ENCODE assay signal across 2 cellular contexts in the genomic region with DNA sequence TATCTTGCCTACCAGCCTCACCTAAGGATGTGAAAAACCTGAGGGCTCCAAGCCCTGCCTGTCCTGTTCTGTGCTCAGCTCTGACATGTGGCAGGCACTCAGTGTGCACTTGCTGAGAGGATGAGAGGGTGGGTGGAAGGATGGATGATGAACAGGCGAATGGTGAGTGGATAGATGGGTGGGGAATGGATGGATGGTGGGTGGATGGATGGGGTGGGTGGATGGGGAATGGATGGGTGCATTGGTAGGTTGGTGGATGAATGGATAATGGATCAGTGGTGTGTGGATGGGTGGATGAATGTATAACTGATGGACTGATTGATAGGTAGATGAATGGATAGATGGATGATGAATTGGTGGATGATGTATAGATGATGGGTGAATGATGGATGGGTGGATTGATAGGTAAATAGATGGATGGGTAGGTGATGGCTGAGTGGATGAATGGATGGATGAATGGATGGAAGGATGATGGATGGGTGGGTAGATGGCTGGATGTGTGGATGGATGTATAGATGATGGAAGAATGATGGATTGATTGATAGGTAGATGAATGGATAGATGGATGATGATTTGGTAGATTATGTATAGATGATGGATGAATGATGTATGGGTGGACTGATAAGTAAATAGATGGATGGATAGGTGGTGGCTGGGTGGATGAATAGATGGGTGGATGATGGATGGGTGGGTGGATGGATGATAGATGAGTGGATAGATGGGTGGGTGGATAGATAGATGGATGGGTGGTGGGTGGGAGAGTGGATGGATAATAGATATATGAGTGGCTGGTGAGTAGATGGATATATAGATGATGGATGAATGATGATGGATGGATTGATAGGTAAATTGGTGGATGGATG.
A peak's percentile ranks its signal among the peaks of the same experiment; 100 is the strongest.
TF ChIP-seq lines count a peak whose summit lies in the region.

No MANE protein-coding gene starts in this region.

TF ChIP-seq in HEK293, 187 proteins besides CTCF, POLR2A, EP300 and RAD21:
- TF ChIP-seq ZNF248 (tag by site-specific recombination; IDR thresholded peaks at IDR 0.05) (no peak), ZSCAN23 (tag by site-specific recombination; IDR thresholded peaks at IDR 0.05) (no peak), ZNF529 (tag by site-specific recombination; IDR thresholded peaks at IDR 0.05; ENCODE audit: insufficient replicate concordance) (no peak), ZNF155 (tag by site-specific recombination; IDR thresholded peaks at IDR 0.05) (no peak), ZNF23 (tag by site-specific recombination; IDR thresholded peaks at IDR 0.05; ENCODE audit: borderline replicate concordance) (no peak), ZNF366 (tag by site-specific recombination; conservative IDR thresholded peaks at IDR 0.05) (peak; percentile 84), ZNF843 (tag by site-specific recombination; IDR thresholded peaks at IDR 0.05) (no peak), ZNF791 (tag by site-specific recombination; IDR thresholded peaks at IDR 0.05) (no peak), ZNF221 (tag by site-specific recombination; IDR thresholded peaks at IDR 0.05; ENCODE audit: borderline replicate concordance) (no peak), ZFHX2 (tag by site-specific recombination; conservative IDR thresholded peaks at IDR 0.05) (peak; percentile 62), ZNF521 (tag by site-specific recombination; IDR thresholded peaks at IDR 0.05) (no peak), ZNF777 (tag by site-specific recombination; IDR thresholded peaks at IDR 0.05; ENCODE audit: borderline replicate concordance) (no peak), SP7 (tag by site-specific recombination; IDR thresholded peaks at IDR 0.05) (no peak), ZNF560 (tag by site-specific recombination; IDR thresholded peaks at IDR 0.05; ENCODE audit: borderline replicate concordance) (no peak), ZNF677 (tag by site-specific recombination; IDR thresholded peaks at IDR 0.05) (no peak), ZNF558 (tag by site-specific recombination; IDR thresholded peaks at IDR 0.05) (no peak), ZNF324 (tag by site-specific recombination; IDR thresholded peaks at IDR 0.05) (no peak), OSR2 (tag by site-specific recombination; IDR thresholded peaks at IDR 0.05) (no peak), ZBTB17 (tag by site-specific recombination; IDR thresholded peaks at IDR 0.05) (peak; percentile 96), EGR2 (tag by site-specific recombination; IDR thresholded peaks at IDR 0.05; ENCODE audit: low read depth) (peak; percentile 90)
- TF ChIP-seq, protein P1, sequence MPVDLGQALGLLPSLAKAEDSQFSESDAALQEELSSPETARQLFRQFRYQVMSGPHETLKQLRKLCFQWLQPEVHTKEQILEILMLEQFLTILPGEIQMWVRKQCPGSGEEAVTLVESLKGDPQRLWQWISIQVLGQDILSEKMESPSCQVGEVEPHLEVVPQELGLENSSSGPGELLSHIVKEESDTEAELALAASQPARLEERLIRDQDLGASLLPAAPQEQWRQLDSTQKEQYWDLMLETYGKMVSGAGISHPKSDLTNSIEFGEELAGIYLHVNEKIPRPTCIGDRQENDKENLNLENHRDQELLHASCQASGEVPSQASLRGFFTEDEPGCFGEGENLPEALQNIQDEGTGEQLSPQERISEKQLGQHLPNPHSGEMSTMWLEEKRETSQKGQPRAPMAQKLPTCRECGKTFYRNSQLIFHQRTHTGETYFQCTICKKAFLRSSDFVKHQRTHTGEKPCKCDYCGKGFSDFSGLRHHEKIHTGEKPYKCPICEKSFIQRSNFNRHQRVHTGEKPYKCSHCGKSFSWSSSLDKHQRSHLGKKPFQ (tag by site-specific recombination; IDR thresholded peaks at IDR 0.05): no peak

TF ChIP-seq in H1, 55 proteins besides CTCF, POLR2A, EP300 and RAD21:
- no peak for TF ChIP-seq RBBP5 (IDR thresholded peaks at IDR 0.05; ENCODE audit: borderline replicate concordance, low read depth, low read length)
- TF ChIP-seq, protein P2, sequence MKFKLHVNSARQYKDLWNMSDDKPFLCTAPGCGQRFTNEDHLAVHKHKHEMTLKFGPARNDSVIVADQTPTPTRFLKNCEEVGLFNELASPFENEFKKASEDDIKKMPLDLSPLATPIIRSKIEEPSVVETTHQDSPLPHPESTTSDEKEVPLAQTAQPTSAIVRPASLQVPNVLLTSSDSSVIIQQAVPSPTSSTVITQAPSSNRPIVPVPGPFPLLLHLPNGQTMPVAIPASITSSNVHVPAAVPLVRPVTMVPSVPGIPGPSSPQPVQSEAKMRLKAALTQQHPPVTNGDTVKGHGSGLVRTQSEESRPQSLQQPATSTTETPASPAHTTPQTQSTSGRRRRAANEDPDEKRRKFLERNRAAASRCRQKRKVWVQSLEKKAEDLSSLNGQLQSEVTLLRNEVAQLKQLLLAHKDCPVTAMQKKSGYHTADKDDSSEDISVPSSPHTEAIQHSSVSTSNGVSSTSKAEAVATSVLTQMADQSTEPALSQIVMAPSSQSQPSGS (IDR thresholded peaks at IDR 0.05; ENCODE audit: low read length): no peak
- no peak for TF ChIP-seq KDM4A (IDR thresholded peaks at IDR 0.05; ENCODE audit: low read depth, low read length, severe bottlenecking)
- TF ChIP-seq SP1 (IDR thresholded peaks at IDR 0.05; ENCODE audit: low read depth, low read length): no peak
- no peak for TF ChIP-seq MAFK (IDR thresholded peaks at IDR 0.05; ENCODE audit: low read depth, low read length)
- TF ChIP-seq, protein P3, sequence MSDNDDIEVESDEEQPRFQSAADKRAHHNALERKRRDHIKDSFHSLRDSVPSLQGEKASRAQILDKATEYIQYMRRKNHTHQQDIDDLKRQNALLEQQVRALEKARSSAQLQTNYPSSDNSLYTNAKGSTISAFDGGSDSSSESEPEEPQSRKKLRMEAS (IDR thresholded peaks at IDR 0.05): no peak
- TF ChIP-seq SP2 (IDR thresholded peaks at IDR 0.05; ENCODE audit: low read length): no peak
- TF ChIP-seq SIX5 (IDR thresholded peaks at IDR 0.05; ENCODE audit: low read depth, low read length): no peak
- no peak for TF ChIP-seq TEAD4 (IDR thresholded peaks at IDR 0.05; ENCODE audit: low read depth, low read length)
- no peak for TF ChIP-seq HDAC2 (IDR thresholded peaks at IDR 0.05; ENCODE audit: borderline replicate concordance in 1 of 2, low read depth in 2 of 2, low read length in 2 of 2)
- TF ChIP-seq YY1 (IDR thresholded peaks at IDR 0.05; ENCODE audit: low read depth, low read length): no peak
